ENCODE assay signal across 29 cellular contexts in genomic region chr9:70496244-70496643, GRCh38.
"Had no signal": no experiment of that assay in that cellular context is flagged by ENCODE, and none has a peak within 500 bp of the region (broad histone marks: within the 10 kb centered on the region; RNA-seq: fewer than 3 reads in every experiment).

No MANE protein-coding gene starts in this region.

- H3K36me3 ChIP-seq: esophagus squamous epithelium, left ventricle myocardium inferior, neural progenitor cell, prostate gland, sigmoid colon, thoracic aorta, tibial nerve, upper lobe of left lung had no signal

- H3K4me3 Mint-ChIP-seq: endodermal cell; immature natural killer cell; memory B cell; mesothelial cell of epicardium; naive thymus-derived CD4-positive, alpha-beta T cell; nephron; neural progenitor cell; stimulated activated memory B cell treated with anti-CD40 and anti-IgM and Interleukin-4, amounts not matched to agents 10 μg/mL and 1 μg/mL and 100 μg/mL, for 72 hours; stimulated activated naive CD8-positive, alpha-beta T cell treated with anti-CD3 and anti-CD28 coated beads, Interleukin-15, Interleukin-2, amounts not matched to agents 100 ng/mL and 50 ng/mL, for 24 hours had no signal

- H3K4me1 ChIP-seq: prostate gland had no signal

- H3K9ac ChIP-seq: neural progenitor cell had no signal

- ATAC-seq: left colon; mucosa of descending colon; naive thymus-derived CD4-positive, alpha-beta T cell; stimulated activated memory B cell treated with anti-CD40 and anti-IgM and Interleukin-4, amounts not matched to agents 10 μg/mL and 1 μg/mL and 100 μg/mL, for 72 hours had no signal

- H3K4me2 ChIP-seq: neural progenitor cell had no signal

- H3K36me3 Mint-ChIP-seq: immature natural killer cell; memory B cell; mesothelial cell of epicardium; neural progenitor cell; stimulated activated memory B cell treated with anti-CD40 and anti-IgM and Interleukin-4, amounts not matched to agents 10 μg/mL and 1 μg/mL and 100 μg/mL, for 72 hours had no signal

- H3K27me3 ChIP-seq: dorsolateral prefrontal cortex, esophagus squamous epithelium, neural progenitor cell, sigmoid colon, tibial nerve, upper lobe of left lung had no signal

- H3K9me3 ChIP-seq: esophagus squamous epithelium, left ventricle myocardium inferior, mucosa of descending colon, prostate gland, sigmoid colon, thoracic aorta, tibial nerve, upper lobe of left lung had no signal

- H3K27me3 Mint-ChIP-seq: stimulated activated memory B cell treated with anti-CD40 and anti-IgM and Interleukin-4, amounts not matched to agents 10 μg/mL and 1 μg/mL and 100 μg/mL, for 72 hours; stimulated activated naive CD8-positive, alpha-beta T cell treated with anti-CD3 and anti-CD28 coated beads, Interleukin-15, Interleukin-2, amounts not matched to agents 100 ng/mL and 50 ng/mL, for 24 hours had no signal

- H3K4me1 Mint-ChIP-seq: endodermal cell, mesothelial cell of epicardium, nephron had no signal

- DNase-seq: cerebellar nuclear complex; cortex of kidney; dorsolateral prefrontal cortex; effector CD4-positive, alpha-beta T cell; endodermal cell; esophagus squamous epithelium; foreskin melanocyte; hypothalamus; immature natural killer cell; kidney glomerular epithelial cell; left colon; left ventricle myocardium inferior; mucosa of descending colon; naive thymus-derived CD4-positive, alpha-beta T cell; right cardiac atrium; sigmoid colon; stimulated activated CD4-positive, alpha-beta T cell treated with anti-CD3 and anti-CD28 coated beads, Interleukin-2, amount 100 ng/mL, for 24 hours; stimulated activated CD4-positive, alpha-beta T cell treated with anti-CD3 and anti-CD28 coated beads, Interleukin-4, amount 100 ng/mL, for 24 hours; upper lobe of left lung had no signal

- H3K27ac ChIP-seq: esophagus squamous epithelium, neural progenitor cell, prostate gland, thoracic aorta, upper lobe of left lung had no signal

- H3K27ac Mint-ChIP-seq: endodermal cell; immature natural killer cell; mesothelial cell of epicardium; nephron; neural progenitor cell; stimulated activated memory B cell treated with anti-CD40 and anti-IgM and Interleukin-4, amounts not matched to agents 10 μg/mL and 1 μg/mL and 100 μg/mL, for 72 hours; stimulated activated naive CD8-positive, alpha-beta T cell treated with anti-CD3 and anti-CD28 coated beads, Interleukin-15, Interleukin-2, amounts not matched to agents 100 ng/mL and 50 ng/mL, for 24 hours had no signal

- H3K9me3 Mint-ChIP-seq: endodermal cell; immature natural killer cell; memory B cell; mesothelial cell of epicardium; nephron; neural progenitor cell; stimulated activated memory B cell treated with anti-CD40 and anti-IgM and Interleukin-4, amounts not matched to agents 10 μg/mL and 1 μg/mL and 100 μg/mL, for 72 hours; stimulated activated naive CD8-positive, alpha-beta T cell treated with anti-CD3 and anti-CD28 coated beads, Interleukin-15, Interleukin-2, amounts not matched to agents 100 ng/mL and 50 ng/mL, for 24 hours had no signal

- H2AFZ ChIP-seq: neural progenitor cell had no signal

- H3K4me3 ChIP-seq: dorsolateral prefrontal cortex, esophagus squamous epithelium, left ventricle myocardium inferior, lung, mucosa of descending colon, neural progenitor cell, prostate gland, sigmoid colon, thoracic aorta, tibial nerve, upper lobe of left lung had no signal
